9 cellular contexts compared by ENCODE assay signal in genomic region chr5:56412601-56413379, GRCh38.
A peak's percentile ranks its signal among the peaks of the same experiment; 100 is the strongest.
DNase-seq lines count a peak whose midpoint lies in the region; ATAC-seq and TF ChIP-seq lines count a peak whose summit lies in the region.
"Had no signal": no experiment of that assay in that cellular context is flagged by ENCODE, and none has a peak within 500 bp of the region (broad histone marks: within the 10 kb centered on the region; RNA-seq: fewer than 3 reads in every experiment).

No MANE protein-coding gene starts in this region.

- H3K4me1 Mint-ChIP-seq in activated T-helper 17 cell treated with anti-CD3 and anti-CD28 coated beads, Interleukin-2, amount 50 U/mL, for 72 hours = peaks cover 9% of the 10 kb centered on the region
- H3K4me1 Mint-ChIP-seq in nephron (peaks cover 51% of the 10 kb centered on the region), immature natural killer cell (no peaks in the 10 kb centered on the region)

- H3K4me3 ChIP-seq in BLaER1 treated with 17β-estradiol and CSF1 and Interleukin-3, amounts not matched to agents 10 nM and 100 nM = peak overlapping the region in 3 of 10 experiments; percentile 0 to 13 (median 13); a peak in 3 of 20 replicates

- no peaks in the 10 kb centered on the region for H3K36me3 ChIP-seq in BLaER1 treated with 17β-estradiol and CSF1 and Interleukin-3, amounts not matched to agents 10 nM and 100 nM

- no peaks in the 10 kb centered on the region for H3K9me3 Mint-ChIP-seq in activated T-helper 17 cell treated with anti-CD3 and anti-CD28 coated beads, Interleukin-2, amount 50 U/mL, for 72 hours
- peaks cover 4% of the 10 kb centered on the region for H3K9me3 Mint-ChIP-seq in nephron
- peaks cover 0 to 3% (median 0%) of the 10 kb centered on the region in 6 donors for H3K9me3 Mint-ChIP-seq in immature natural killer cell

- peaks cover 0 to 26% (median 20%) of the 10 kb centered on the region in 11 experiments; a peak in 15 of 22 replicates for H3K9me3 ChIP-seq in BLaER1 treated with 17β-estradiol and CSF1 and Interleukin-3, amounts not matched to agents 10 nM and 100 nM (replicated peaks in 1 of 11)

- H3K27ac ChIP-seq in BLaER1 treated with 17β-estradiol and CSF1 and Interleukin-3, amounts not matched to agents 10 nM and 100 nM = peak overlapping the region; percentile 90 to 98 (median 95)
- H3K27ac ChIP-seq: VCaP had no signal

- H4K20me1 ChIP-seq in BLaER1 treated with 17β-estradiol and CSF1 and Interleukin-3, amounts not matched to agents 10 nM and 100 nM = no peaks in the 10 kb centered on the region

- no peaks in the 10 kb centered on the region for H3K27me3 ChIP-seq in BLaER1 treated with 17β-estradiol and CSF1 and Interleukin-3, amounts not matched to agents 10 nM and 100 nM

- ATAC-seq in GM19463 (IDR thresholded peaks at IDR 0.05; ENCODE audit: unreplicated experiment) (peak; percentile 84), HG03439 (IDR thresholded peaks at IDR 0.05; ENCODE audit: unreplicated experiment) (peak; percentile 80)
- ATAC-seq in activated T-helper 17 cell treated with anti-CD3 and anti-CD28 coated beads, Interleukin-2, amount 50 U/mL, for 72 hours (replicated peaks) = peak; percentile 70

- H3K4me1 ChIP-seq in BLaER1 treated with 17β-estradiol and CSF1 and Interleukin-3, amounts not matched to agents 10 nM and 100 nM = peaks cover 64 to 95% (median 75%) of the 10 kb centered on the region in 10 experiments

- no peak overlapping the region for H3K27ac Mint-ChIP-seq in activated T-helper 17 cell treated with anti-CD3 and anti-CD28 coated beads, Interleukin-2, amount 50 U/mL, for 72 hours
- H3K27ac Mint-ChIP-seq in nephron (peak overlapping the region; percentile 32 to 79 (median 52)), immature natural killer cell (no peak overlapping the region)

- TF ChIP-seq CTCF in nephron (IDR thresholded peaks at IDR 0.05; ENCODE audit: unreplicated experiment in 3 of 3) = no peak

- H3K9ac ChIP-seq in BLaER1 treated with 17β-estradiol and CSF1 and Interleukin-3, amounts not matched to agents 10 nM and 100 nM = peak overlapping the region; percentile 57 to 86 (median 83)

- no peaks in the 10 kb centered on the region for H3K27me3 Mint-ChIP-seq in activated T-helper 17 cell treated with anti-CD3 and anti-CD28 coated beads, Interleukin-2, amount 50 U/mL, for 72 hours
- H3K27me3 Mint-ChIP-seq in nephron (ENCODE audit: low read depth) = no peaks in the 10 kb centered on the region
- H3K27me3 Mint-ChIP-seq in immature natural killer cell (ENCODE audit: low read depth in 3 of 3) = peaks cover 0 to 4% (median 1%) of the 10 kb centered on the region in 3 donors

- H3K36me3 Mint-ChIP-seq in activated T-helper 17 cell treated with anti-CD3 and anti-CD28 coated beads, Interleukin-2, amount 50 U/mL, for 72 hours (ENCODE audit: low read depth) = no peaks in the 10 kb centered on the region
- no peaks in the 10 kb centered on the region for H3K36me3 Mint-ChIP-seq in nephron (ENCODE audit: low read depth)
- no peaks in the 10 kb centered on the region for H3K36me3 Mint-ChIP-seq in immature natural killer cell

- H3K4me2 ChIP-seq in BLaER1 treated with 17β-estradiol and CSF1 and Interleukin-3, amounts not matched to agents 10 nM and 100 nM = peak overlapping the region; percentile 82 to 94 (median 87)

- DNase-seq in islet precursor cell (no peak), immature natural killer cell (no peak), NCI-H1436 treated with DMSO at 0.1 percent for 48 hours (lab: John Stamatoyannopoulos, UW) (no peak)

- no peak overlapping the region for H3K4me3 Mint-ChIP-seq in activated T-helper 17 cell treated with anti-CD3 and anti-CD28 coated beads, Interleukin-2, amount 50 U/mL, for 72 hours
- H3K4me3 Mint-ChIP-seq in nephron (no peak overlapping the region), immature natural killer cell (no peak overlapping the region)

Comparison
In these comparisons a context has a peak if more than half of its experiments do, and no peak if none do; other contexts are left out.
1. H3K27ac Mint-ChIP-seq: peak in nephron (3 of 3); none in activated T-helper 17 cell treated with anti-CD3 and anti-CD28 coated beads, Interleukin-2, amount 50 U/mL, for 72 hours (single experiment) and immature natural killer cell (0 of 6).
2. Peak in every context shown above with its lines, with median percentiles within 50 percentile points of each other: ATAC-seq.